Comparison of ENCODE assay signal across 9 cellular contexts in the genomic region with DNA sequence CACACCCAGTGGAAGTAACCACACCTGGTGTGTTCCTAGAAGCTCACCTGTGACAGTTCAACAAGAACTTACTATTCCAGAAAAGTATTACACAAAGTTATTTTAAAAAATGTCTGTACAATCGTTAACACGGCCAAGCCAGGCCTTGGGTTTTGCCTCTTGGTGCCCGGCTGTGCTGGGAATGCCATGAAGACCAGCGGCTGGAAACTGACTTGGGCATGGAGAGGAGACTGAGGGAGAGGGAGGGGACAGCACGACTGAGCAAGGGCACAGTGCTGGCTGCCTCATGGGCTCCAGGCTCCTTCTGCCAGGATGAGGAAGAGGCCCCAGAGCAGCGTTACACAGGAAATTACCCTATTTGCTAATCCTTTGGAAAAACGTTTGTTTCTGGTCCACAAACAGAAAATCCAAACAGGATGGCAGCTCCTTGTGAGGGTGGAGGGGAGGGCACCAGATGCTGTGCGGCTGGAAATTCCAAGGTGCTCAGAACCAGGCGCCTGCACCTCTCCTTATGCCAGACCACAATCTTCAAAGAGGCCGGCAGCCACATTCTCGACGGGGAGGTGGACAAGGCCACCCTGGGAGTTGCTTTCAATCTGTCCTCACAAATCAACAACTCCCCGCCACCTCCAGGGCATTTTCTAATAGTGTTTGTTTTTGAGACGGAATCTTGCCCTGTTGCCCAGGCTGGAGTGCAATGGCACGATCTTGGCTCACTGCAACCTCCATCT. TPM values are rescaled to one million over a fixed set of nuclear protein-coding genes. Genes with fewer than 3 reads are reported as not detected.
DNase-seq lines count a peak whose midpoint lies in the region; FAIRE-seq and TF ChIP-seq lines count a peak whose summit lies in the region.
"Not testable (repeated sequence)": the region's sequence is repeated elsewhere in the genome, so short reads cannot be mapped to it uniquely, and the experiment has no call there.
"Had no signal": no experiment of that assay in that cellular context is flagged by ENCODE, and none has a peak within 500 bp of the region (broad histone marks: within the 10 kb centered on the region; RNA-seq: fewer than 3 reads in every experiment).

No MANE protein-coding gene starts in this region.

- not testable (repeated sequence) for H3K9me3 ChIP-seq in SJCRH30 (replicated peaks); adipocyte (ENCODE audit: control insufficient read depth, low read length); esophagus muscularis mucosa; kidney (ENCODE audit: control insufficient read depth in 1 of 2, low read length in 2 of 2); osteoblast (ENCODE audit: low read depth, low read length); suprapubic skin

- H3K4me2 ChIP-seq in osteoblast (ENCODE audit: insufficient read depth, low read length) = not testable (repeated sequence)

- H3K9ac ChIP-seq in adipocyte (ENCODE audit: low read length) = peak overlapping the region; percentile 77
- not testable (repeated sequence) for H3K9ac ChIP-seq in kidney (ENCODE audit: low read length in 2 of 2)

- 0 out of 2 replicates have a peak overlapping the region, but pooled peaks have one; percentile 13 for H3K27ac ChIP-seq in 22Rv1
- H3K27ac ChIP-seq in SJCRH30 = peak overlapping the region; percentile 58
- peak overlapping the region in 3 of 4 donors; percentile 20 to 68 (median 34) for H3K27ac ChIP-seq in esophagus muscularis mucosa (replicated peaks in 1 of 4)
- H3K27ac ChIP-seq in kidney (ENCODE audit: low read depth in 2 of 2, low read length in 2 of 2) = not testable (repeated sequence)
- H3K27ac ChIP-seq in osteoblast (ENCODE audit: low read depth, low read length) = peak overlapping the region; percentile 24
- H3K27ac ChIP-seq in suprapubic skin = peak overlapping the region; percentile 68

- not testable (repeated sequence) for H2AFZ ChIP-seq in osteoblast (ENCODE audit: low read length)

- peaks cover 14% of the 10 kb centered on the region for H3K4me1 ChIP-seq in SJCRH30
- peaks cover 13% of the 10 kb centered on the region for H3K4me1 ChIP-seq in adipocyte (ENCODE audit: control insufficient read depth, insufficient read depth, low read length)
- H3K4me1 ChIP-seq in esophagus muscularis mucosa; kidney (ENCODE audit: control insufficient read depth in 1 of 2, insufficient read depth in 1 of 2, low read depth in 1 of 2, low read length in 2 of 2); osteoblast (ENCODE audit: insufficient read depth, low read length): not testable (repeated sequence)
- H3K4me1 ChIP-seq in suprapubic skin = peaks cover 12% of the 10 kb centered on the region

- TF ChIP-seq POLR2A in esophagus muscularis mucosa (IDR thresholded peaks at IDR 0.05; ENCODE audit: low read depth); suprapubic skin (IDR thresholded peaks at IDR 0.05): not testable (repeated sequence)

- H3K4me3 ChIP-seq in SJCRH30; esophagus muscularis mucosa; kidney (ENCODE audit: low read length in 2 of 2); osteoblast (ENCODE audit: insufficient read depth, low read length); suprapubic skin: not testable (repeated sequence)
- H3K4me3 ChIP-seq in adipocyte (ENCODE audit: low read length) = peak overlapping the region; percentile 52

- WGBS in esophagus muscularis mucosa = 74% methylated on average over 15 of the region's 15 CpGs
- 54% methylated on average over 15 of the region's 15 CpGs for WGBS in suprapubic skin

- H3K36me3 ChIP-seq in SJCRH30 (peaks cover 19% of the 10 kb centered on the region), adipocyte (ENCODE audit: control insufficient read depth, insufficient read depth, low read length, severe bottlenecking) (peaks cover 22% of the 10 kb centered on the region), esophagus muscularis mucosa (peaks cover 21 to 41% (median 29%) of the 10 kb centered on the region in 4 donors), kidney (ENCODE audit: control insufficient read depth in 1 of 2, insufficient read depth in 2 of 2, low read length in 2 of 2) (peaks cover 6 to 14% of the 10 kb centered on the region in 2 donors), osteoblast (ENCODE audit: insufficient read depth, low read length) (peaks cover 12% of the 10 kb centered on the region), suprapubic skin (peaks cover 25% of the 10 kb centered on the region)

- intact Hi-C loops in esophagus muscularis mucosa (cut with DNase I); kidney (cut with DNase I): not testable (repeated sequence)

- not testable (repeated sequence) for FAIRE-seq in kidney (lab: Jason Lieb, UNC)

- DNase-seq in ELF-1 (ENCODE audit: low read depth, low spot score) (peak; percentile 56), SJCRH30 (peak; percentile 54 to 69), adipocyte (ENCODE audit: low read depth) (peak; percentile 12), kidney (peak; percentile 43), suprapubic skin (ENCODE audit: low spot score in 2 of 2) (peak in 1 of 2 donors; percentile 75)
- not testable (repeated sequence) for DNase-seq in esophagus muscularis mucosa (ENCODE audit: extremely low spot score); osteoblast (ENCODE audit: insufficient read length, low spot score, missing footprints)

- not testable (repeated sequence) for H4K20me1 ChIP-seq in osteoblast (ENCODE audit: insufficient read depth, low read length)

- not testable (repeated sequence) for TF ChIP-seq CTCF in 22Rv1 (IDR thresholded peaks at IDR 0.05); esophagus muscularis mucosa (IDR thresholded peaks at IDR 0.05); kidney (IDR thresholded peaks at IDR 0.05; ENCODE audit: borderline replicate concordance, extremely low read depth, insufficient read depth); osteoblast (IDR thresholded peaks at IDR 0.05; ENCODE audit: extremely low read depth, low read depth, low read length); suprapubic skin (IDR thresholded peaks at IDR 0.05)

- not testable (repeated sequence) for H3K79me2 ChIP-seq in osteoblast (ENCODE audit: insufficient read depth, low read length)

- TF ChIP-seq EP300 in esophagus muscularis mucosa (IDR thresholded peaks at IDR 0.05); suprapubic skin (IDR thresholded peaks at IDR 0.05): not testable (repeated sequence)

- not testable (repeated sequence) for H3K27me3 ChIP-seq in SJCRH30; adipocyte (replicated peaks; ENCODE audit: control insufficient read depth, insufficient read depth, low read length); esophagus muscularis mucosa; osteoblast (ENCODE audit: insufficient read depth, low read length); suprapubic skin

RNA-seq across cellular contexts. Expression of a gene that starts 4.2 kb away (rescaled TPM):
- 28.0 and 32.6 TPM in 2 replicates for total RNA-seq in SJCRH30 (2014; rRNA removed; shearing (Covaris generic))
- 10 to 100 TPM; 27.2 to 68.9 (median 33.0) TPM for total RNA-seq in esophagus muscularis mucosa
- total RNA-seq in kidney = 24.0 TPM
- polyA plus RNA-seq in kidney (ENCODE audit: insufficient read depth, low read depth, low replicate concordance) = 13.9 TPM
- total RNA-seq in osteoblast = 5.3 and 5.8 TPM in 2 replicates
- 10 to 100 TPM; 18.1 to 28.6 (median 23.3) TPM for total RNA-seq in suprapubic skin

RNA-seq across cellular contexts. Expression of a gene that starts 29.6 kb away (rescaled TPM):
- total RNA-seq in SJCRH30 (2014; rRNA removed; shearing (Covaris generic)) = 31.3 and 36.1 TPM in 2 replicates
- total RNA-seq in esophagus muscularis mucosa (10 to 100 TPM; 25.7 to 65.0 (median 35.6) TPM), kidney (50.2 TPM), osteoblast (33.0 and 38.4 TPM in 2 replicates), suprapubic skin (10 to 100 TPM; 34.0 to 59.9 (median 48.8) TPM)
- 11.3 TPM for polyA plus RNA-seq in kidney (ENCODE audit: insufficient read depth, low read depth, low replicate concordance)

RNA-seq across cellular contexts. Expression of a gene that starts 31.0 kb away (rescaled TPM):
- 0.81 and 2.7 TPM in 2 replicates for total RNA-seq in SJCRH30 (2014; rRNA removed; shearing (Covaris generic))
- total RNA-seq in esophagus muscularis mucosa = 10 to 100 TPM in 3 of 4 donors, 1 to 10 TPM in 1; 3.2 to 19.5 (median 14.0) TPM
- 7.1 TPM for total RNA-seq in kidney
- 4.0 TPM for polyA plus RNA-seq in kidney (ENCODE audit: insufficient read depth, low read depth, low replicate concordance)
- 0.59 and 1.1 TPM in 2 replicates for total RNA-seq in osteoblast
- total RNA-seq in suprapubic skin = 1 to 10 TPM; 1.7 to 3.1 (median 2.9) TPM
- total RNA-seq: dermis blood vessel endothelial cell had no signal

RNA-seq across cellular contexts. Expression of a gene that starts 47.7 kb away (rescaled TPM):
- total RNA-seq in SJCRH30 (2014; rRNA removed; shearing (Covaris generic)) = 37.2 and 49.6 TPM in 2 replicates
- total RNA-seq in esophagus muscularis mucosa (10 to 100 TPM; 33.6 to 99.9 (median 74.6) TPM), kidney (61.6 TPM), osteoblast (74.0 and 80.7 TPM in 2 replicates), suprapubic skin (100 to 1,000 TPM; 131 to 212 (median 154) TPM)
- 35.6 TPM for polyA plus RNA-seq in kidney (ENCODE audit: insufficient read depth, low read depth, low replicate concordance)
